In genomic region chr6:11083491-11083890, GRCh38 we compare ENCODE assay signal across 2 cellular contexts.
TF ChIP-seq lines count a peak whose summit lies in the region.

No MANE protein-coding gene starts in this region.

TF ChIP-seq in SK-N-SH, 30 proteins besides CTCF, POLR2A, EP300 and RAD21 (continued from another document):
- TF ChIP-seq POLR2AphosphoS5 (IDR thresholded peaks at IDR 0.05; ENCODE audit: low read depth, low read length): no peak
- TF ChIP-seq RFX5 (IDR thresholded peaks at IDR 0.05; ENCODE audit: low read length): no peak
- TF ChIP-seq JUND (IDR thresholded peaks at IDR 0.05): 0 out of 2 replicates have a peak, but pooled peaks have one; percentile 13

TF ChIP-seq in SK-N-SH treated with all-trans-retinoic acid at 6 μM for 48 hours, 23 proteins besides CTCF, POLR2A, EP300 and RAD21 (continued from another document):
- no peak for TF ChIP-seq PATZ1 (CRISPR knock-in tag; IDR thresholded peaks at IDR 0.05; ENCODE audit: borderline replicate concordance)
- no peak for TF ChIP-seq ZNF565 (CRISPR knock-in tag; conservative IDR thresholded peaks at IDR 0.05; ENCODE audit: low read depth)
- TF ChIP-seq, protein P1, sequence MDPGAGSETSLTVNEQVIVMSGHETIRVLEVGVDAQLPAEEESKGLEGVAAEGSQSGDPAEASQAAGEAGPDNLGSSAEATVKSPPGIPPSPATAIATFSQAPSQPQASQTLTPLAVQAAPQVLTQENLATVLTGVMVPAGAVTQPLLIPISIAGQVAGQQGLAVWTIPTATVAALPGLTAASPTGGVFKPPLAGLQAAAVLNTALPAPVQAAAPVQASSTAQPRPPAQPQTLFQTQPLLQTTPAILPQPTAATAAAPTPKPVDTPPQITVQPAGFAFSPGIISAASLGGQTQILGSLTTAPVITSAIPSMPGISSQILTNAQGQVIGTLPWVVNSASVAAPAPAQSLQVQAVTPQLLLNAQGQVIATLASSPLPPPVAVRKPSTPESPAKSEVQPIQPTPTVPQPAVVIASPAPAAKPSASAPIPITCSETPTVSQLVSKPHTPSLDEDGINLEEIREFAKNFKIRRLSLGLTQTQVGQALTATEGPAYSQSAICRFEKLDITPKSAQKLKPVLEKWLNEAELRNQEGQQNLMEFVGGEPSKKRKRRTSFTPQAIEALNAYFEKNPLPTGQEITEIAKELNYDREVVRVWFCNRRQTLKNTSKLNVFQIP (CRISPR knock-in tag; IDR thresholded peaks at IDR 0.05; ENCODE audit: borderline replicate concordance, low read depth): no peak
- TF ChIP-seq BACH2 (CRISPR knock-in tag; IDR thresholded peaks at IDR 0.05; ENCODE audit: borderline replicate concordance): no peak
- TF ChIP-seq OSR1 (CRISPR knock-in tag; IDR thresholded peaks at IDR 0.05): no peak
- TF ChIP-seq, protein P2, sequence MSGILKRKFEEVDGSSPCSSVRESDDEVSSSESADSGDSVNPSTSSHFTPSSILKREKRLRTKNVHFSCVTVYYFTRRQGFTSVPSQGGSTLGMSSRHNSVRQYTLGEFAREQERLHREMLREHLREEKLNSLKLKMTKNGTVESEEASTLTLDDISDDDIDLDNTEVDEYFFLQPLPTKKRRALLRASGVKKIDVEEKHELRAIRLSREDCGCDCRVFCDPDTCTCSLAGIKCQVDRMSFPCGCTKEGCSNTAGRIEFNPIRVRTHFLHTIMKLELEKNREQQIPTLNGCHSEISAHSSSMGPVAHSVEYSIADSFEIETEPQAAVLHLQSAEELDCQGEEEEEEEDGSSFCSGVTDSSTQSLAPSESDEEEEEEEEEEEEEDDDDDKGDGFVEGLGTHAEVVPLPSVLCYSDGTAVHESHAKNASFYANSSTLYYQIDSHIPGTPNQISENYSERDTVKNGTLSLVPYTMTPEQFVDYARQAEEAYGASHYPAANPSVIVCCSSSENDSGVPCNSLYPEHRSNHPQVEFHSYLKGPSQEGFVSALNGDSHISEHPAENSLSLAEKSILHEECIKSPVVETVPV (CRISPR knock-in tag; IDR thresholded peaks at IDR 0.05): no peak
- TF ChIP-seq, protein P3, sequence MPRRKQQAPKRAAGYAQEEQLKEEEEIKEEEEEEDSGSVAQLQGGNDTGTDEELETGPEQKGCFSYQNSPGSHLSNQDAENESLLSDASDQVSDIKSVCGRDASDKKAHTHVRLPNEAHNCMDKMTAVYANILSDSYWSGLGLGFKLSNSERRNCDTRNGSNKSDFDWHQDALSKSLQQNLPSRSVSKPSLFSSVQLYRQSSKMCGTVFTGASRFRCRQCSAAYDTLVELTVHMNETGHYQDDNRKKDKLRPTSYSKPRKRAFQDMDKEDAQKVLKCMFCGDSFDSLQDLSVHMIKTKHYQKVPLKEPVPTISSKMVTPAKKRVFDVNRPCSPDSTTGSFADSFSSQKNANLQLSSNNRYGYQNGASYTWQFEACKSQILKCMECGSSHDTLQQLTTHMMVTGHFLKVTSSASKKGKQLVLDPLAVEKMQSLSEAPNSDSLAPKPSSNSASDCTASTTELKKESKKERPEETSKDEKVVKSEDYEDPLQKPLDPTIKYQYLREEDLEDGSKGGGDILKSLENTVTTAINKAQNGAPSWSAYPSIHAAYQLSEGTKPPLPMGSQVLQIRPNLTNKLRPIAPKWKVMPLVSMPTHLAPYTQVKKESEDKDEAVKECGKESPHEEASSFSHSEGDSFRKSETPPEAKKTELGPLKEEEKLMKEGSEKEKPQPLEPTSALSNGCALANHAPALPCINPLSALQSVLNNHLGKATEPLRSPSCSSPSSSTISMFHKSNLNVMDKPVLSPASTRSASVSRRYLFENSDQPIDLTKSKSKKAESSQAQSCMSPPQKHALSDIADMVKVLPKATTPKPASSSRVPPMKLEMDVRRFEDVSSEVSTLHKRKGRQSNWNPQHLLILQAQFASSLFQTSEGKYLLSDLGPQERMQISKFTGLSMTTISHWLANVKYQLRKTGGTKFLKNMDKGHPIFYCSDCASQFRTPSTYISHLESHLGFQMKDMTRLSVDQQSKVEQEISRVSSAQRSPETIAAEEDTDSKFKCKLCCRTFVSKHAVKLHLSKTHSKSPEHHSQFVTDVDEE (CRISPR knock-in tag; IDR thresholded peaks at IDR 0.05): no peak
- no peak for TF ChIP-seq CREB5 (CRISPR knock-in tag; IDR thresholded peaks at IDR 0.05; ENCODE audit: low read depth)
- no peak for TF ChIP-seq ZC3H10 (CRISPR knock-in tag; IDR thresholded peaks at IDR 0.05)
- TF ChIP-seq PPARA (CRISPR knock-in tag; IDR thresholded peaks at IDR 0.05; ENCODE audit: borderline replicate concordance): no peak
- no peak for TF ChIP-seq ZFP30 (CRISPR knock-in tag; IDR thresholded peaks at IDR 0.05)
- TF ChIP-seq ZFP3 (CRISPR knock-in tag; IDR thresholded peaks at IDR 0.05): no peak
- TF ChIP-seq RARB (CRISPR knock-in tag; IDR thresholded peaks at IDR 0.05): no peak
- TF ChIP-seq ARNTL (CRISPR knock-in tag; IDR thresholded peaks at IDR 0.05; ENCODE audit: borderline replicate concordance, low read depth): no peak
- TF ChIP-seq ZNF70 (CRISPR knock-in tag; IDR thresholded peaks at IDR 0.05): no peak
- TF ChIP-seq ZNF8 (CRISPR knock-in tag; IDR thresholded peaks at IDR 0.05): no peak
- TF ChIP-seq ESRRG (CRISPR knock-in tag; IDR thresholded peaks at IDR 0.05): no peak
- no peak for TF ChIP-seq ISL1 (CRISPR knock-in tag; IDR thresholded peaks at IDR 0.05)
